Comparison of ENCODE assay signal across 18 cellular contexts in the genomic region with DNA sequence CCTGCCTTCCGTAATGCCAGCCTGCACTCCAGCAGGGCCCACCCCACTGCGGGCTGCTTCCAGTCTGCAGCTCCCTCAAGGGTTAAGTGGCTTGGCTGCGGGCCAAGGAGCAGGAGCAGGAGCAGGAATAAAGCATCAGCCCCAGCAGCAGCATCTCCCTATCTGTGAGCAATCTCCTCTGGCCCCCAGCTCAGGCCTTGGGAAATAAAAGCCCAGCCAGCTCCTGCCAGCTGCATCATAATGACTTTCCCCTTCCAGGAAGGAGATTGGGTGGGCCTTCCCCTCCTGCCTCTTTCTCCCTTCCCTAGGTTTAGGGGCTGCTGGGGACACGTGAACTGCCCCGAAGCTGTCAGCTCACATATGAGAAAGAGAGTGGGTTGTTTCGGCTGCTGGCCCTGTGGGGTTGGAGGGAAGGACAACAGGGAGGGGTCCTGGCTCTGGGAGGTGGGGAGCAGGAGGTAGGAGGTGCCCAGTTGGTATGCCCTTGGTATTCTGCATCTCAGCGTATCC. TPM values are rescaled to one million over a fixed set of nuclear protein-coding genes. Genes with fewer than 3 reads are reported as not detected.
DNase-seq lines count a peak whose midpoint lies in the region; ATAC-seq and TF ChIP-seq lines count a peak whose summit lies in the region.
"Had no signal": no experiment of that assay in that cellular context is flagged by ENCODE, and none has a peak within 500 bp of the region (broad histone marks: within the 10 kb centered on the region; RNA-seq: fewer than 3 reads in every experiment).

No MANE protein-coding gene starts in this region.

- TF ChIP-seq EP300 in sigmoid colon (IDR thresholded peaks at IDR 0.05), result no peak

- no peaks in the 10 kb centered on the region for H3K36me3 Mint-ChIP-seq in endodermal cell (ENCODE audit: low read depth)

- H3K4me1 ChIP-seq in endodermal cell (ENCODE audit: control insufficient read depth, insufficient read depth, low read length) (no peaks in the 10 kb centered on the region), sigmoid colon (no peaks in the 10 kb centered on the region)

- DNase-seq in Right ventricle myocardium superior (peak; percentile 37), left cardiac atrium (no peak), NCI-H2227 treated with DMSO at 0.1 percent for 48 hours (lab: John Stamatoyannopoulos, UW) (peak; percentile 84), endodermal cell (peak; percentile 50), sigmoid colon (peak; percentile 53), NCI-H510A (lab: John Stamatoyannopoulos, UW) (no peak)
- DNase-seq in central memory CD4-positive, alpha-beta T cell, result no peak
- DNase-seq: activated effector memory CD4-positive, alpha-beta T cell treated with Interleukin-2 at 50 U/mL for 16 hours; GOT3; kidney glomerular epithelial cell; NCI-H187 treated with DMSO at 0.1 percent for 48 hours; ovary; stimulated activated naive CD8-positive, alpha-beta T cell treated with anti-CD3 and anti-CD28 coated beads, Interleukin-15, Interleukin-2, amounts not matched to agents 100 U/mL and 50 U/mL, for 24 hours; WERI-Rb-1 had no signal

- H3K9me3 ChIP-seq in endodermal cell (ENCODE audit: control insufficient read depth, low read length), result peaks cover 2% of the 10 kb centered on the region
- peaks cover 0 to 7% (median 0%) of the 10 kb centered on the region in 4 donors for H3K9me3 ChIP-seq in sigmoid colon
- H3K9me3 ChIP-seq: ovary had no signal

- intact Hi-C loops in Right ventricle myocardium superior (cut with DNase I) (no loop called here), left cardiac atrium (cut with DNase I) (loop anchor here in 1 of 2 donors (5.0 kb wide), 1 partner anchor 107 kb away; a partner anchor contains a TSS), sigmoid colon (cut with DNase I) (no loop called here)

- no peak for ATAC-seq in Right ventricle myocardium superior (ENCODE audit: poor library complexity)
- ATAC-seq in left cardiac atrium, result no peak
- ATAC-seq in GM21825 (IDR thresholded peaks at IDR 0.05; ENCODE audit: unreplicated experiment), result no peak
- ATAC-seq: mucosa of descending colon; stimulated activated naive CD8-positive, alpha-beta T cell treated with anti-CD3 and anti-CD28 coated beads, Interleukin-15, Interleukin-2, amounts not matched to agents 100 U/mL and 50 U/mL, for 24 hours had no signal

- no peak overlapping the region for H3K4me3 Mint-ChIP-seq in endodermal cell

- H3K36me3 ChIP-seq in endodermal cell (ENCODE audit: control insufficient read depth, insufficient read depth, low read length) (no peaks in the 10 kb centered on the region), sigmoid colon (no peaks in the 10 kb centered on the region)
- H3K36me3 ChIP-seq: ovary, WERI-Rb-1 had no signal

- 33 to 79% methylated on average over 2 to 7 of the region's 7 CpGs for WGBS in endodermal cell (ENCODE audit: insufficient coverage in 1 of 2, insufficient read length in 1 of 2), 2 experiments
- 72 to 75% methylated on average over 7 of the region's 7 CpGs for WGBS in sigmoid colon, 2 donors

- TF ChIP-seq POLR2A in sigmoid colon (IDR thresholded peaks at IDR 0.05), result no peak

- no peaks in the 10 kb centered on the region for H3K4me1 Mint-ChIP-seq in endodermal cell

- peaks cover 4% of the 10 kb centered on the region for H3K27me3 Mint-ChIP-seq in endodermal cell (ENCODE audit: insufficient read depth)

- no peak overlapping the region for H3K9ac ChIP-seq in endodermal cell (ENCODE audit: extremely low read depth, low read length, poor library complexity, severe bottlenecking)

- TF ChIP-seq CTCF in endodermal cell (conservative IDR thresholded peaks at IDR 0.05), result no peak
- no peak for TF ChIP-seq CTCF in sigmoid colon (IDR thresholded peaks at IDR 0.05)

- H3K4me3 ChIP-seq in endodermal cell (ENCODE audit: low read length), result no peak overlapping the region
- no peak overlapping the region for H3K4me3 ChIP-seq in sigmoid colon
- H3K4me3 ChIP-seq: mucosa of descending colon, ovary had no signal

- peaks cover 6% of the 10 kb centered on the region for H3K9me3 Mint-ChIP-seq in endodermal cell

- no peak overlapping the region for H3K27ac Mint-ChIP-seq in endodermal cell

- H3K27me3 ChIP-seq in endodermal cell (ENCODE audit: control insufficient read depth, insufficient read depth, low read length, poor library complexity, severe bottlenecking), result no peaks in the 10 kb centered on the region
- peaks cover 0 to 2% (median 0%) of the 10 kb centered on the region in 3 donors for H3K27me3 ChIP-seq in sigmoid colon
- H3K27me3 ChIP-seq: ovary had no signal

- H3K27ac ChIP-seq in endodermal cell (ENCODE audit: low read depth, low read length) (no peak overlapping the region), sigmoid colon (no peak overlapping the region)
- H3K27ac ChIP-seq: epithelial cell of prostate, HL-60, ovary, WERI-Rb-1 had no signal

RNA-seq across cellular contexts. Expression of a gene that starts 34.6 kb away (rescaled TPM):
- 15.2 TPM for total RNA-seq in Right ventricle myocardium superior
- 10 to 100 TPM; 19.3 to 28.7 TPM for total RNA-seq in left cardiac atrium
- 10 to 100 TPM; 15.3 to 17.0 TPM for total RNA-seq in endodermal cell
- polyA plus RNA-seq in endodermal cell (2013, experiment 1 of 2), result 3.0 TPM
- 2.2 TPM for polyA plus RNA-seq in endodermal cell (2013, experiment 2 of 2)
- total RNA-seq in sigmoid colon, result 10 to 100 TPM in 1 of 4 donors, 1 to 10 TPM in 3; 6.4 to 18.6 (median 7.6) TPM
- polyA plus RNA-seq in sigmoid colon, result 1 to 10 TPM; 2.1 to 5.5 (median 3.6) TPM

Comparison
In these comparisons a context has a peak if more than half of its experiments do, and no peak if none do; other contexts are left out.
1. DNase-seq: peak in Right ventricle myocardium superior (single experiment), NCI-H2227 treated with DMSO at 0.1 percent for 48 hours (single experiment), endodermal cell (single experiment) and sigmoid colon (single experiment); none in left cardiac atrium (single experiment), NCI-H510A (single experiment) and central memory CD4-positive, alpha-beta T cell (single experiment).